ENCODE assay signal across 1 cellular context in genomic region chr13:100098445-100099116, GRCh38.
TF ChIP-seq lines count a peak whose summit lies in the region.

No MANE protein-coding gene starts in this region.

TF ChIP-seq in H1, 55 proteins besides CTCF, POLR2A, EP300 and RAD21:
- TF ChIP-seq CBX5 (IDR thresholded peaks at IDR 0.05; ENCODE audit: low read depth, low read length) (no peak), KDM5A (IDR thresholded peaks at IDR 0.05; ENCODE audit: low read length) (no peak)
